In the genomic region with DNA sequence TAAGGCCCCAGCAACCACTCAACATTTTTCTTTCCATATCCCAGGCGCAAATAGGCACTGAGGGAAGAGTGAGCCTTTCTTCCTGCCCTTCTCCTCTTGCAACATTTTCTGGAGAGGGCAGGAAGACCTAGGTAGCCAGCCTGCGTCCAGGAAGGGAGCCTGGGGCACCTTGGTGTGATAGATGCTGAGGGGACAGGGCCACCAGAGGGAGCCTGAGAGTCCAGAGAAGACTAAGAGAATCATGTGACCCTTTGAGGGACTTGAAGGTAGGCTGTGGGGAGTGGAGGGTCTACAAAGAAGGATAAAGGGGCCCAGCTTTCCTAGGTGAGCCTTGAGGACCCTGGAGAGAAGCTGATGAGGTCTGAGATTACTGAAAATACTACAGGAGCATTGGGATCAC, we compare ENCODE assay signal across 1 cellular context.
TF ChIP-seq lines count a peak whose summit lies in the region.

No MANE protein-coding gene starts in this region.

TF ChIP-seq in WTC11, 78 proteins besides CTCF, POLR2A, EP300 and RAD21 (continued from another document):
- TF ChIP-seq, protein P1, sequence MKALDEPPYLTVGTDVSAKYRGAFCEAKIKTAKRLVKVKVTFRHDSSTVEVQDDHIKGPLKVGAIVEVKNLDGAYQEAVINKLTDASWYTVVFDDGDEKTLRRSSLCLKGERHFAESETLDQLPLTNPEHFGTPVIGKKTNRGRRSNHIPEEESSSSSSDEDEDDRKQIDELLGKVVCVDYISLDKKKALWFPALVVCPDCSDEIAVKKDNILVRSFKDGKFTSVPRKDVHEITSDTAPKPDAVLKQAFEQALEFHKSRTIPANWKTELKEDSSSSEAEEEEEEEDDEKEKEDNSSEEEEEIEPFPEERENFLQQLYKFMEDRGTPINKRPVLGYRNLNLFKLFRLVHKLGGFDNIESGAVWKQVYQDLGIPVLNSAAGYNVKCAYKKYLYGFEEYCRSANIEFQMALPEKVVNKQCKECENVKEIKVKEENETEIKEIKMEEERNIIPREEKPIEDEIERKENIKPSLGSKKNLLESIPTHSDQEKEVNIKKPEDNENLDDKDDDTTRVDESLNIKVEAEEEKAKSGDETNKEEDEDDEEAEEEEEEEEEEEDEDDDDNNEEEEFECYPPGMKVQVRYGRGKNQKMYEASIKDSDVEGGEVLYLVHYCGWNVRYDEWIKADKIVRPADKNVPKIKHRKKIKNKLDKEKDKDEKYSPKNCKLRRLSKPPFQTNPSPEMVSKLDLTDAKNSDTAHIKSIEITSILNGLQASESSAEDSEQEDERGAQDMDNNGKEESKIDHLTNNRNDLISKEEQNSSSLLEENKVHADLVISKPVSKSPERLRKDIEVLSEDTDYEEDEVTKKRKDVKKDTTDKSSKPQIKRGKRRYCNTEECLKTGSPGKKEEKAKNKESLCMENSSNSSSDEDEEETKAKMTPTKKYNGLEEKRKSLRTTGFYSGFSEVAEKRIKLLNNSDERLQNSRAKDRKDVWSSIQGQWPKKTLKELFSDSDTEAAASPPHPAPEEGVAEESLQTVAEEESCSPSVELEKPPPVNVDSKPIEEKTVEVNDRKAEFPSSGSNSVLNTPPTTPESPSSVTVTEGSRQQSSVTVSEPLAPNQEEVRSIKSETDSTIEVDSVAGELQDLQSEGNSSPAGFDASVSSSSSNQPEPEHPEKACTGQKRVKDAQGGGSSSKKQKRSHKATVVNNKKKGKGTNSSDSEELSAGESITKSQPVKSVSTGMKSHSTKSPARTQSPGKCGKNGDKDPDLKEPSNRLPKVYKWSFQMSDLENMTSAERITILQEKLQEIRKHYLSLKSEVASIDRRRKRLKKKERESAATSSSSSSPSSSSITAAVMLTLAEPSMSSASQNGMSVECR (CRISPR knock-in tag; IDR thresholded peaks at IDR 0.05; ENCODE audit: borderline replicate concordance): no peak
- TF ChIP-seq, protein P2, sequence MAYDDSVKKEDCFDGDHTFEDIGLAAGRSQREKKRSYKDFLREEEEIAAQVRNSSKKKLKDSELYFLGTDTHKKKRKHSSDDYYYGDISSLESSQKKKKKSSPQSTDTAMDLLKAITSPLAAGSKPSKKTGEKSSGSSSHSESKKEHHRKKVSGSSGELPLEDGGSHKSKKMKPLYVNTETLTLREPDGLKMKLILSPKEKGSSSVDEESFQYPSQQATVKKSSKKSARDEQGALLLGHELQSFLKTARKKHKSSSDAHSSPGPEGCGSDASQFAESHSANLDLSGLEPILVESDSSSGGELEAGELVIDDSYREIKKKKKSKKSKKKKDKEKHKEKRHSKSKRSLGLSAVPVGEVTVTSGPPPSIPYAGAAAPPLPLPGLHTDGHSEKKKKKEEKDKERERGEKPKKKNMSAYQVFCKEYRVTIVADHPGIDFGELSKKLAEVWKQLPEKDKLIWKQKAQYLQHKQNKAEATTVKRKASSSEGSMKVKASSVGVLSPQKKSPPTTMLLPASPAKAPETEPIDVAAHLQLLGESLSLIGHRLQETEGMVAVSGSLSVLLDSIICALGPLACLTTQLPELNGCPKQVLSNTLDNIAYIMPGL (CRISPR knock-in tag; IDR thresholded peaks at IDR 0.05): no peak
- TF ChIP-seq, protein P3, sequence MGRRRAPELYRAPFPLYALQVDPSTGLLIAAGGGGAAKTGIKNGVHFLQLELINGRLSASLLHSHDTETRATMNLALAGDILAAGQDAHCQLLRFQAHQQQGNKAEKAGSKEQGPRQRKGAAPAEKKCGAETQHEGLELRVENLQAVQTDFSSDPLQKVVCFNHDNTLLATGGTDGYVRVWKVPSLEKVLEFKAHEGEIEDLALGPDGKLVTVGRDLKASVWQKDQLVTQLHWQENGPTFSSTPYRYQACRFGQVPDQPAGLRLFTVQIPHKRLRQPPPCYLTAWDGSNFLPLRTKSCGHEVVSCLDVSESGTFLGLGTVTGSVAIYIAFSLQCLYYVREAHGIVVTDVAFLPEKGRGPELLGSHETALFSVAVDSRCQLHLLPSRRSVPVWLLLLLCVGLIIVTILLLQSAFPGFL (CRISPR knock-in tag; IDR thresholded peaks at IDR 0.05; ENCODE audit: borderline replicate concordance): no peak
- TF ChIP-seq, protein P4, sequence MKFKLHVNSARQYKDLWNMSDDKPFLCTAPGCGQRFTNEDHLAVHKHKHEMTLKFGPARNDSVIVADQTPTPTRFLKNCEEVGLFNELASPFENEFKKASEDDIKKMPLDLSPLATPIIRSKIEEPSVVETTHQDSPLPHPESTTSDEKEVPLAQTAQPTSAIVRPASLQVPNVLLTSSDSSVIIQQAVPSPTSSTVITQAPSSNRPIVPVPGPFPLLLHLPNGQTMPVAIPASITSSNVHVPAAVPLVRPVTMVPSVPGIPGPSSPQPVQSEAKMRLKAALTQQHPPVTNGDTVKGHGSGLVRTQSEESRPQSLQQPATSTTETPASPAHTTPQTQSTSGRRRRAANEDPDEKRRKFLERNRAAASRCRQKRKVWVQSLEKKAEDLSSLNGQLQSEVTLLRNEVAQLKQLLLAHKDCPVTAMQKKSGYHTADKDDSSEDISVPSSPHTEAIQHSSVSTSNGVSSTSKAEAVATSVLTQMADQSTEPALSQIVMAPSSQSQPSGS (CRISPR knock-in tag; IDR thresholded peaks at IDR 0.05; ENCODE audit: borderline replicate concordance, low read depth): no peak
- TF ChIP-seq, protein P5, sequence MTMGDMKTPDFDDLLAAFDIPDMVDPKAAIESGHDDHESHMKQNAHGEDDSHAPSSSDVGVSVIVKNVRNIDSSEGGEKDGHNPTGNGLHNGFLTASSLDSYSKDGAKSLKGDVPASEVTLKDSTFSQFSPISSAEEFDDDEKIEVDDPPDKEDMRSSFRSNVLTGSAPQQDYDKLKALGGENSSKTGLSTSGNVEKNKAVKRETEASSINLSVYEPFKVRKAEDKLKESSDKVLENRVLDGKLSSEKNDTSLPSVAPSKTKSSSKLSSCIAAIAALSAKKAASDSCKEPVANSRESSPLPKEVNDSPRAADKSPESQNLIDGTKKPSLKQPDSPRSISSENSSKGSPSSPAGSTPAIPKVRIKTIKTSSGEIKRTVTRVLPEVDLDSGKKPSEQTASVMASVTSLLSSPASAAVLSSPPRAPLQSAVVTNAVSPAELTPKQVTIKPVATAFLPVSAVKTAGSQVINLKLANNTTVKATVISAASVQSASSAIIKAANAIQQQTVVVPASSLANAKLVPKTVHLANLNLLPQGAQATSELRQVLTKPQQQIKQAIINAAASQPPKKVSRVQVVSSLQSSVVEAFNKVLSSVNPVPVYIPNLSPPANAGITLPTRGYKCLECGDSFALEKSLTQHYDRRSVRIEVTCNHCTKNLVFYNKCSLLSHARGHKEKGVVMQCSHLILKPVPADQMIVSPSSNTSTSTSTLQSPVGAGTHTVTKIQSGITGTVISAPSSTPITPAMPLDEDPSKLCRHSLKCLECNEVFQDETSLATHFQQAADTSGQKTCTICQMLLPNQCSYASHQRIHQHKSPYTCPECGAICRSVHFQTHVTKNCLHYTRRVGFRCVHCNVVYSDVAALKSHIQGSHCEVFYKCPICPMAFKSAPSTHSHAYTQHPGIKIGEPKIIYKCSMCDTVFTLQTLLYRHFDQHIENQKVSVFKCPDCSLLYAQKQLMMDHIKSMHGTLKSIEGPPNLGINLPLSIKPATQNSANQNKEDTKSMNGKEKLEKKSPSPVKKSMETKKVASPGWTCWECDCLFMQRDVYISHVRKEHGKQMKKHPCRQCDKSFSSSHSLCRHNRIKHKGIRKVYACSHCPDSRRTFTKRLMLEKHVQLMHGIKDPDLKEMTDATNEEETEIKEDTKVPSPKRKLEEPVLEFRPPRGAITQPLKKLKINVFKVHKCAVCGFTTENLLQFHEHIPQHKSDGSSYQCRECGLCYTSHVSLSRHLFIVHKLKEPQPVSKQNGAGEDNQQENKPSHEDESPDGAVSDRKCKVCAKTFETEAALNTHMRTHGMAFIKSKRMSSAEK (CRISPR knock-in tag; IDR thresholded peaks at IDR 0.05; ENCODE audit: borderline replicate concordance): no peak
- TF ChIP-seq, protein P6, sequence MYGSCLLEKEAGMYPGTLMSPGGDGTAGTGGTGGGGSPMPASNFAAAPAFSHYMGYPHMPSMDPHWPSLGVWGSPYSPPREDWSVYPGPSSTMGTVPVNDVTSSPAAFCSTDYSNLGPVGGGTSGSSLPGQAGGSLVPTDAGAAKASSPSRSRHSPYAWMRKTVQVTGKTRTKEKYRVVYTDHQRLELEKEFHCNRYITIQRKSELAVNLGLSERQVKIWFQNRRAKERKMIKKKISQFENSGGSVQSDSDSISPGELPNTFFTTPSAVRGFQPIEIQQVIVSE (CRISPR knock-in tag; IDR thresholded peaks at IDR 0.05; ENCODE audit: borderline replicate concordance): no peak
